Comparison of ENCODE assay signal across 9 cellular contexts in the genomic region with DNA sequence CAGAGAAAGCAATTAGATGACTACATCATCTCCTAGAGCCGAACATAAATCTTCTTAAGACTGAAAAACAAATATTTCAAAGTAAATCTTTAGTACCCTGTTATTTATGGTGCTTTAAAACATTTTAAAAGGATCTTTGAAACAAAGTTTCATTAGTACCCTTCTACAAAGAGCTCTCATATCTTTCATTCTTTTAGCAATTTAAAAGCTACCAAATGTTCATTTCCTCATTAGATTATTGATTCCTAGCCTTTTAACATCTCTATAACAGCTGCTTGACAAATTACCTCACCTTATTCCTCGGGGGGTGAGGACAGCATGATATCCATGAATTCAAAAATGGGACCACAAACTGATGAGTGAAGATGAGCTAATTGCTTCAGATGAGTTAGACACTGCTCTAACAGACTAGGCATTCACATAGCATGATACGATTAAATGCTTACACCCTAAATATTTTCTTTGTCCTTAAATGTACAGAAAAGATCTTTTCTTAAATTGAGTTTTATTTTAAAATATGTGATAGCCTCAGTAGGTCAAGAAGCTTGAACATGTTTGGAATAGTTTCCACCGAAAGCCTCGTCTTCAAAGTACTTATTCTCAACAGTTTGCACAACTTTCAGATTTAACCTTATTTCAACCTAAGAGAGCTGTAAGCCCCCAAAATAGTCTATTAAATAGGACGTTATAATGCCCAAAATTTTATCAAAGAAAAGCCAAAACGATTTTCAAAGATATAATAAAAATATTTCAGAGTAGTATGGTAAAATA. TPM values are rescaled to one million over a fixed set of nuclear protein-coding genes. Genes with fewer than 3 reads are reported as not detected.
DNase-seq lines count a peak whose midpoint lies in the region; ATAC-seq and TF ChIP-seq lines count a peak whose summit lies in the region.
"Had no signal": no experiment of that assay in that cellular context is flagged by ENCODE, and none has a peak within 500 bp of the region (broad histone marks: within the 10 kb centered on the region; RNA-seq: fewer than 3 reads in every experiment).

No MANE protein-coding gene starts in this region.

- no peak overlapping the region for H2AFZ ChIP-seq in neural cell (ENCODE audit: low read depth, low read length)

- H3K9me3 Mint-ChIP-seq in CD4-positive, alpha-beta T cell = no peaks in the 10 kb centered on the region

- H3K9ac ChIP-seq in neural cell (ENCODE audit: low read length) = peak overlapping the region; percentile 98

- TF ChIP-seq EP300 in neural cell (conservative IDR thresholded peaks at IDR 0.05; ENCODE audit: poor library complexity, severe bottlenecking) = no peak

- TF ChIP-seq RAD21 in neural cell (conservative IDR thresholded peaks at IDR 0.05) = no peak

- H3K27ac ChIP-seq in CD4-positive, alpha-beta T cell (ENCODE audit: low read depth, low read length) = no peak overlapping the region
- H3K27ac ChIP-seq in KOPT-K1 (ENCODE audit: low read depth, low read length, poor library complexity, severe bottlenecking) = peak overlapping the region; percentile 96
- H3K27ac ChIP-seq in neural cell (ENCODE audit: low read length) = no peak overlapping the region

- H3K9me3 ChIP-seq in CD4-positive, alpha-beta T cell (ENCODE audit: control insufficient read depth, low read length) = no peaks in the 10 kb centered on the region
- H3K9me3 ChIP-seq in KOPT-K1 (ENCODE audit: insufficient read depth, low read length, poor library complexity, severe bottlenecking) = no peaks in the 10 kb centered on the region
- no peaks in the 10 kb centered on the region for H3K9me3 ChIP-seq in neural cell (ENCODE audit: low read length)

- CTCF ChIA-PET in CD4-positive, alpha-beta T cell (lab: Charles Lee) = interaction anchor here (5.9 kb wide), 1 partner anchor 159 kb away, joined by 51 read pairs; the partner anchor contains the start of gene TP53I3

- DNase-seq in CD4-positive, alpha-beta T cell = no peak
- DNase-seq in choroid plexus epithelial cell (ENCODE audit: low read depth) = peak; percentile 54
- no peak for DNase-seq in NAMALWA (ENCODE audit: low spot score)
- no peak for DNase-seq in effector CD8-positive, alpha-beta T cell (lab: John Stamatoyannopoulos, UW)
- DNase-seq in NCI-H1436 (lab: John Stamatoyannopoulos, UW) = no peak
- DNase-seq: NCI-H187 treated with DMSO at 0.1 percent for 48 hours had no signal

- H3K4me1 Mint-ChIP-seq in CD4-positive, alpha-beta T cell (ENCODE audit: low read depth) = peaks cover 73% of the 10 kb centered on the region

- H3K27me3 Mint-ChIP-seq in CD4-positive, alpha-beta T cell = no peaks in the 10 kb centered on the region

- peak overlapping the region; percentile 73 for H3K4me3 ChIP-seq in choroid plexus epithelial cell (ENCODE audit: low read depth, low read length)
- H3K4me3 ChIP-seq in neural cell (ENCODE audit: low read length) = peak overlapping the region; percentile 99

- POLR2A ChIA-PET in CD4-positive, alpha-beta T cell (lab: Charles Lee) = interaction anchor here (0.6 to 5.6 kb wide), 12 partner anchors 10 to 436 kb away, joined by 3 to 132 read pairs (median 4); partner anchors contain the start of genes FKBP1B, ITSN2, SF3B6 and WDCP

- TF ChIP-seq CTCF in CD4-positive, alpha-beta T cell (IDR thresholded peaks at IDR 0.05) = no peak
- TF ChIP-seq CTCF in choroid plexus epithelial cell (conservative IDR thresholded peaks at IDR 0.05; ENCODE audit: low read depth, low read length) (no peak), neural cell (IDR thresholded peaks at IDR 0.05; ENCODE audit: poor library complexity, severe bottlenecking) (no peak)

- H3K4me3 Mint-ChIP-seq in CD4-positive, alpha-beta T cell = peak overlapping the region; percentile 98

- H3K36me3 Mint-ChIP-seq in CD4-positive, alpha-beta T cell (ENCODE audit: low read depth) = peaks cover 17% of the 10 kb centered on the region

- H3K9me2 ChIP-seq in neural cell (ENCODE audit: insufficient read depth, low read length) = no peaks in the 10 kb centered on the region

- H4K20me1 ChIP-seq in neural cell (ENCODE audit: insufficient read depth) = peaks cover 3% of the 10 kb centered on the region

- no peaks in the 10 kb centered on the region for H3K36me3 ChIP-seq in KOPT-K1 (ENCODE audit: insufficient read depth, low read length)
- no peaks in the 10 kb centered on the region for H3K36me3 ChIP-seq in neural cell (ENCODE audit: insufficient read depth, low read length)

- no peaks in the 10 kb centered on the region for H3F3A ChIP-seq in neural cell (ENCODE audit: insufficient read depth, low read length, poor library complexity, severe bottlenecking)

- peak overlapping the region; percentile 86 for H3K4me2 ChIP-seq in neural cell (ENCODE audit: low read length)

- no peak for ATAC-seq in CD4-positive, alpha-beta T cell (ENCODE audit: poor library complexity)
- ATAC-seq in GM19463 (IDR thresholded peaks at IDR 0.05; ENCODE audit: unreplicated experiment) = no peak

- no peaks in the 10 kb centered on the region for H3K27me3 ChIP-seq in CD4-positive, alpha-beta T cell (ENCODE audit: control insufficient read depth, insufficient read depth, low read length)
- H3K27me3 ChIP-seq in neural cell (ENCODE audit: insufficient read depth, low read depth, low read length) = no peaks in the 10 kb centered on the region

- intact Hi-C loops in CD4-positive, alpha-beta T cell (cut with DNase I, micrococcal nuclease) = loop anchor here (5.0 to 10.0 kb wide), 4 partner anchors 32 to 868 kb away; partner anchors contain the start of genes CENPO (in 1 of the 2), FKBP1B (in 1 of the 2), PTRHD1 (in 1 of the 2) and WDCP (in 1 of the 2)

- H3K79me2 ChIP-seq in neural cell (replicated peaks; ENCODE audit: insufficient read depth, low read length) = peaks cover 72% of the 10 kb centered on the region

- peak overlapping the region; percentile 98 for H3K27ac Mint-ChIP-seq in CD4-positive, alpha-beta T cell

TF ChIP-seq in neural cell, 6 proteins besides CTCF, POLR2A, EP300 and RAD21:
- TF ChIP-seq SMC3 (conservative IDR thresholded peaks at IDR 0.05; ENCODE audit: poor library complexity) (no peak), EZH2 (IDR thresholded peaks at IDR 0.05; ENCODE audit: borderline replicate concordance, insufficient read depth, low read length, poor library complexity, severe bottlenecking) (no peak), POLR2AphosphoS5 (IDR thresholded peaks at IDR 0.05) (no peak), TAF1 (IDR thresholded peaks at IDR 0.05; ENCODE audit: low read depth) (no peak), MXI1 (conservative IDR thresholded peaks at IDR 0.05; ENCODE audit: poor library complexity, severe bottlenecking) (no peak)
- TF ChIP-seq, protein P1, sequence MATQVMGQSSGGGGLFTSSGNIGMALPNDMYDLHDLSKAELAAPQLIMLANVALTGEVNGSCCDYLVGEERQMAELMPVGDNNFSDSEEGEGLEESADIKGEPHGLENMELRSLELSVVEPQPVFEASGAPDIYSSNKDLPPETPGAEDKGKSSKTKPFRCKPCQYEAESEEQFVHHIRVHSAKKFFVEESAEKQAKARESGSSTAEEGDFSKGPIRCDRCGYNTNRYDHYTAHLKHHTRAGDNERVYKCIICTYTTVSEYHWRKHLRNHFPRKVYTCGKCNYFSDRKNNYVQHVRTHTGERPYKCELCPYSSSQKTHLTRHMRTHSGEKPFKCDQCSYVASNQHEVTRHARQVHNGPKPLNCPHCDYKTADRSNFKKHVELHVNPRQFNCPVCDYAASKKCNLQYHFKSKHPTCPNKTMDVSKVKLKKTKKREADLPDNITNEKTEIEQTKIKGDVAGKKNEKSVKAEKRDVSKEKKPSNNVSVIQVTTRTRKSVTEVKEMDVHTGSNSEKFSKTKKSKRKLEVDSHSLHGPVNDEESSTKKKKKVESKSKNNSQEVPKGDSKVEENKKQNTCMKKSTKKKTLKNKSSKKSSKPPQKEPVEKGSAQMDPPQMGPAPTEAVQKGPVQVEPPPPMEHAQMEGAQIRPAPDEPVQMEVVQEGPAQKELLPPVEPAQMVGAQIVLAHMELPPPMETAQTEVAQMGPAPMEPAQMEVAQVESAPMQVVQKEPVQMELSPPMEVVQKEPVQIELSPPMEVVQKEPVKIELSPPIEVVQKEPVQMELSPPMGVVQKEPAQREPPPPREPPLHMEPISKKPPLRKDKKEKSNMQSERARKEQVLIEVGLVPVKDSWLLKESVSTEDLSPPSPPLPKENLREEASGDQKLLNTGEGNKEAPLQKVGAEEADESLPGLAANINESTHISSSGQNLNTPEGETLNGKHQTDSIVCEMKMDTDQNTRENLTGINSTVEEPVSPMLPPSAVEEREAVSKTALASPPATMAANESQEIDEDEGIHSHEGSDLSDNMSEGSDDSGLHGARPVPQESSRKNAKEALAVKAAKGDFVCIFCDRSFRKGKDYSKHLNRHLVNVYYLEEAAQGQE (IDR thresholded peaks at IDR 0.05; ENCODE audit: borderline replicate concordance) = no peak

RNA-seq across cellular contexts. Expression of gene ATAD2B, which starts 2.1 kb away (rescaled TPM):
- 10 to 100 TPM; 30.7 to 35.4 TPM for total RNA-seq in CD4-positive, alpha-beta T cell
- polyA plus RNA-seq in neural cell = 37.6 and 42.0 TPM in 2 replicates
- polyA minus RNA-seq in neural cell = 99.6 and 113 TPM in 2 replicates

RNA-seq across cellular contexts. Expression of gene UBXN2A, which starts 15.5 kb away (rescaled TPM):
- total RNA-seq in CD4-positive, alpha-beta T cell = 10 to 100 TPM; 12.9 to 16.7 TPM
- polyA plus RNA-seq in neural cell = 11.0 and 15.0 TPM in 2 replicates
- 37.3 and 45.6 TPM in 2 replicates for polyA minus RNA-seq in neural cell
